14 cellular contexts compared by ENCODE assay signal in the genomic region with DNA sequence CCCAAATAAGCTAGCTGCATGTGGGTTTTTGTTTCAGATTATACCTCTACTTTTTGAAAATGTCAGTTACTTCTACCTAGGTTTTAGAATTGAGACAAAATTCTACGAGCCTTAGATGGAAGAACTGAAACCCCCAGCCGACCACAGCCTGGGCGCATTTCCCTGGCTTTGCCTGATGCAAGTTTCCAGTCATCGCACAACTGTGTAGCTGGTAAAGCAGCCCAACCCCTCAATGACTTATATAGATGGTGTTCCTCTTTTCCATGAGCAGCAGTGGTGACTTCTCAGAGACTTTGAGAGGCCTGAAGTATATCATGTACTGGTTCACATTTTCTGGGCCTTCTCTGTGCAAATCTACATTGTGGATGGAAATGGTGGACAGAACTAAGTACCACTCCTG.
"Had no signal": no experiment of that assay in that cellular context is flagged by ENCODE, and none has a peak within 500 bp of the region (broad histone marks: within the 10 kb centered on the region; RNA-seq: fewer than 3 reads in every experiment).

No MANE protein-coding gene starts in this region.

- ATAC-seq: activated CD4-positive, CD25-positive, alpha-beta regulatory T cell treated with anti-CD3 and anti-CD28 coated beads, Interleukin-2, amount 50 U/mL, for 24 hours; activated CD8-positive, alpha-beta memory T cell treated with anti-CD3 and anti-CD28 coated beads, Interleukin-2, amount 10 ng/mL, durations not matched to agents 7 days and 5 days; heart left ventricle; pancreas had no signal

- DNase-seq: activated CD4-positive, alpha-beta T cell treated with anti-CD3 and anti-CD28 coated beads, Interleukin-2, amount 50 U/mL, for 48 hours; activated CD8-positive, alpha-beta memory T cell treated with anti-CD3 and anti-CD28 coated beads, Interleukin-2, amount 10 ng/mL, durations not matched to agents 7 days and 5 days; activated effector memory CD4-positive, alpha-beta T cell treated with Interleukin-2 at 50 U/mL for 16 hours; activated naive CD4-positive, alpha-beta T cell treated with anti-CD3 and anti-CD28 coated beads, Interleukin-2, amount 50 U/mL, for 16 hours; activated T-cell treated with anti-CD3 and anti-CD28 coated beads, Interleukin-2, amount 50 U/mL, for 1 hour; dermis blood vessel endothelial cell; foreskin melanocyte; heart left ventricle; nephron progenitor cell; pancreas; stimulated activated CD4-positive, alpha-beta T cell treated with anti-CD3 and anti-CD28 coated beads, Interleukin-4, amount 100 ng/mL, for 1 hour; stimulated activated naive CD4-positive, alpha-beta T cell treated with Interleukin-2 at 50 U/mL for 16 hours; T-helper 9 cell had no signal
